Comparison of ENCODE assay signal across 1 cellular context in the genomic region with DNA sequence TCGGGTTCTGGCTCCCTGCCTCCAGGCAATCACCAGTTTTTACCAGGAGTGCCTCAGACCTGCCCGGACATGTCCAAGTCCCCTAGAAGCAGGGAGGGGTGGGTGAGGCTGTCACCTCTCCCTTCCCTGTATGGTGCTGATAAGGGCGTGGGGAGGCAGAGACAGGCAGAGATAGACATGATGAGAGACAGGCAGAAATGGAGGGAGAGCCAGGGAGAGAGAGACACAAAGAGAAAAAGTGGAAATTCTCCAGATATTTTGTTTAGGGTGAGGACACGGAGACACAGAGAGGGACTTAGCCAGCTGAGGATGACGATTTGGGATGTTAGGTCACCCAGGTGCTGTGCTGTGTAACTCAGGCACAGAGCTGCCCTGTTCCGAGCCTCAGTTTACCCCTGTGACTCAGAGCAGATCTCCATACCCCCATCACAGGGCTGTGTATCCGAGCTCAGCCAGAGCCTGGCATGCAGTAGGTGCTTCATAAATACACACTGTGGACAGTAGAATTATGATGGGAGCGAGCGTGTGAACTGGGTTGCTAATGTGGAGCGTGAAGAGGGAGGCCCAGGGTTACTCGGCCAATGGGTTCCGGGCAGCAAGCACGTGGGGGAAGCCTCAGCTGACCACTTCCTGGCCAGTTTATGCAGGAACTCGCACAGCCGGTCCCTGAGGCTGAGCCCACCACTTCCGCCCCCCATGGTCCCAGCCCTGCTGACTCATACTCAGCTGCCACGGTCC.
TF ChIP-seq lines count a peak whose summit lies in the region.

No MANE protein-coding gene starts in this region.

TF ChIP-seq in K562, 482 proteins besides CTCF, POLR2A, EP300 and RAD21 (continued from another document and continues in another):
- TF ChIP-seq ZNF398 (CRISPR knock-in tag; IDR thresholded peaks at IDR 0.05), result no peak
- peak; percentile 99 for TF ChIP-seq BCOR (IDR thresholded peaks at IDR 0.05)
- TF ChIP-seq U2AF1 (optimal IDR thresholded peaks at IDR 0.05; ENCODE audit: low read depth, low read length), result no peak
- TF ChIP-seq MYNN (IDR thresholded peaks at IDR 0.05), result peak; percentile 89
- no peak for TF ChIP-seq MYNN (CRISPR knock-in tag; IDR thresholded peaks at IDR 0.05)
- TF ChIP-seq, protein P1, sequence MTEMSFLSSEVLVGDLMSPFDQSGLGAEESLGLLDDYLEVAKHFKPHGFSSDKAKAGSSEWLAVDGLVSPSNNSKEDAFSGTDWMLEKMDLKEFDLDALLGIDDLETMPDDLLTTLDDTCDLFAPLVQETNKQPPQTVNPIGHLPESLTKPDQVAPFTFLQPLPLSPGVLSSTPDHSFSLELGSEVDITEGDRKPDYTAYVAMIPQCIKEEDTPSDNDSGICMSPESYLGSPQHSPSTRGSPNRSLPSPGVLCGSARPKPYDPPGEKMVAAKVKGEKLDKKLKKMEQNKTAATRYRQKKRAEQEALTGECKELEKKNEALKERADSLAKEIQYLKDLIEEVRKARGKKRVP (CRISPR knock-in tag; IDR thresholded peaks at IDR 0.05), result no peak
- TF ChIP-seq, protein P2, sequence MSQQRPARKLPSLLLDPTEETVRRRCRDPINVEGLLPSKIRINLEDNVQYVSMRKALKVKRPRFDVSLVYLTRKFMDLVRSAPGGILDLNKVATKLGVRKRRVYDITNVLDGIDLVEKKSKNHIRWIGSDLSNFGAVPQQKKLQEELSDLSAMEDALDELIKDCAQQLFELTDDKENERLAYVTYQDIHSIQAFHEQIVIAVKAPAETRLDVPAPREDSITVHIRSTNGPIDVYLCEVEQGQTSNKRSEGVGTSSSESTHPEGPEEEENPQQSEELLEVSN (IDR thresholded peaks at IDR 0.05; ENCODE audit: borderline replicate concordance in 1 of 2, extremely low read depth in 1 of 2, insufficient read depth in 1 of 2, insufficient read length in 1 of 2, low read depth in 1 of 2, low read length in 1 of 2, poor library complexity in 1 of 2, severe bottlenecking in 1 of 2), result peak; percentile 87 to 92
- TF ChIP-seq ZNF766 (CRISPR knock-in tag; conservative IDR thresholded peaks at IDR 0.05), result 0 out of 2 replicates have a peak, but pooled peaks have one; percentile 90
- no peak for TF ChIP-seq ZNF780A (CRISPR knock-in tag; IDR thresholded peaks at IDR 0.05)
- TF ChIP-seq ZNF41 (CRISPR knock-in tag; conservative IDR thresholded peaks at IDR 0.05), result 0 out of 2 replicates have a peak, but pooled peaks have one; percentile 6
- TF ChIP-seq MIER1 (IDR thresholded peaks at IDR 0.05; ENCODE audit: low read depth), result 0 out of 2 replicates have a peak, but pooled peaks have one; percentile 53
- TF ChIP-seq EGR1 (conservative IDR thresholded peaks at IDR 0.05), result peak; percentile 84
- no peak for TF ChIP-seq ZNF174 (CRISPR knock-in tag; IDR thresholded peaks at IDR 0.05)
- TF ChIP-seq, protein P3, sequence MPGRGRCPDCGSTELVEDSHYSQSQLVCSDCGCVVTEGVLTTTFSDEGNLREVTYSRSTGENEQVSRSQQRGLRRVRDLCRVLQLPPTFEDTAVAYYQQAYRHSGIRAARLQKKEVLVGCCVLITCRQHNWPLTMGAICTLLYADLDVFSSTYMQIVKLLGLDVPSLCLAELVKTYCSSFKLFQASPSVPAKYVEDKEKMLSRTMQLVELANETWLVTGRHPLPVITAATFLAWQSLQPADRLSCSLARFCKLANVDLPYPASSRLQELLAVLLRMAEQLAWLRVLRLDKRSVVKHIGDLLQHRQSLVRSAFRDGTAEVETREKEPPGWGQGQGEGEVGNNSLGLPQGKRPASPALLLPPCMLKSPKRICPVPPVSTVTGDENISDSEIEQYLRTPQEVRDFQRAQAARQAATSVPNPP (IDR thresholded peaks at IDR 0.05; ENCODE audit: borderline replicate concordance, insufficient read depth, insufficient read length), result no peak
- TF ChIP-seq CCNT2 (IDR thresholded peaks at IDR 0.05; ENCODE audit: borderline replicate concordance, extremely low read depth, insufficient read length, low read depth, low read length), result peak; percentile 84
- TF ChIP-seq, protein P4, sequence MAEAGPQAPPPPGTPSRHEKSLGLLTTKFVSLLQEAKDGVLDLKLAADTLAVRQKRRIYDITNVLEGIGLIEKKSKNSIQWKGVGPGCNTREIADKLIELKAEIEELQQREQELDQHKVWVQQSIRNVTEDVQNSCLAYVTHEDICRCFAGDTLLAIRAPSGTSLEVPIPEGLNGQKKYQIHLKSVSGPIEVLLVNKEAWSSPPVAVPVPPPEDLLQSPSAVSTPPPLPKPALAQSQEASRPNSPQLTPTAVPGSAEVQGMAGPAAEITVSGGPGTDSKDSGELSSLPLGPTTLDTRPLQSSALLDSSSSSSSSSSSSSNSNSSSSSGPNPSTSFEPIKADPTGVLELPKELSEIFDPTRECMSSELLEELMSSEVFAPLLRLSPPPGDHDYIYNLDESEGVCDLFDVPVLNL (CRISPR knock-in tag; IDR thresholded peaks at IDR 0.05; ENCODE audit: low read depth), result no peak
- 0 out of 2 replicates have a peak, but pooled peaks have one; percentile 6 for TF ChIP-seq ZNF449 (CRISPR knock-in tag; IDR thresholded peaks at IDR 0.05)
- peak; percentile 95 for TF ChIP-seq ZNF395 (CRISPR knock-in tag; IDR thresholded peaks at IDR 0.05)
- TF ChIP-seq FOXK2 (conservative IDR thresholded peaks at IDR 0.05 in 1 of 2, IDR thresholded peaks at IDR 0.05 in 1 of 2; ENCODE audit: low read depth in 2 of 2), result peak; percentile 53 to 80
- TF ChIP-seq TFAM (CRISPR knock-in tag; conservative IDR thresholded peaks at IDR 0.05), result no peak
- no peak for TF ChIP-seq NFIX (CRISPR knock-in tag; IDR thresholded peaks at IDR 0.05; ENCODE audit: low read depth)
- no peak for TF ChIP-seq ZNF444 (CRISPR knock-in tag; IDR thresholded peaks at IDR 0.05)
- TF ChIP-seq CBFB (CRISPR knock-in tag; IDR thresholded peaks at IDR 0.05), result peak; percentile 93
- TF ChIP-seq RBFOX2 (IDR thresholded peaks at IDR 0.05; ENCODE audit: low read depth, low read length), result peak; percentile 81
- no peak for TF ChIP-seq ZSCAN32 (CRISPR knock-in tag; IDR thresholded peaks at IDR 0.05)
- TF ChIP-seq LARP7 (IDR thresholded peaks at IDR 0.05), result no peak
- TF ChIP-seq PTBP1 (IDR thresholded peaks at IDR 0.05; ENCODE audit: low read depth, low read length), result no peak; the same call in 1 of the 2 replicates
- no peak; the same call in 1 of the 2 replicates for TF ChIP-seq CHAMP1 (IDR thresholded peaks at IDR 0.05)
- peak; percentile 81 for TF ChIP-seq ZNF316 (IDR thresholded peaks at IDR 0.05)
- TF ChIP-seq, protein P5, sequence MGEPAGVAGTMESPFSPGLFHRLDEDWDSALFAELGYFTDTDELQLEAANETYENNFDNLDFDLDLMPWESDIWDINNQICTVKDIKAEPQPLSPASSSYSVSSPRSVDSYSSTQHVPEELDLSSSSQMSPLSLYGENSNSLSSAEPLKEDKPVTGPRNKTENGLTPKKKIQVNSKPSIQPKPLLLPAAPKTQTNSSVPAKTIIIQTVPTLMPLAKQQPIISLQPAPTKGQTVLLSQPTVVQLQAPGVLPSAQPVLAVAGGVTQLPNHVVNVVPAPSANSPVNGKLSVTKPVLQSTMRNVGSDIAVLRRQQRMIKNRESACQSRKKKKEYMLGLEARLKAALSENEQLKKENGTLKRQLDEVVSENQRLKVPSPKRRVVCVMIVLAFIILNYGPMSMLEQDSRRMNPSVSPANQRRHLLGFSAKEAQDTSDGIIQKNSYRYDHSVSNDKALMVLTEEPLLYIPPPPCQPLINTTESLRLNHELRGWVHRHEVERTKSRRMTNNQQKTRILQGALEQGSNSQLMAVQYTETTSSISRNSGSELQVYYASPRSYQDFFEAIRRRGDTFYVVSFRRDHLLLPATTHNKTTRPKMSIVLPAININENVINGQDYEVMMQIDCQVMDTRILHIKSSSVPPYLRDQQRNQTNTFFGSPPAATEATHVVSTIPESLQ (CRISPR knock-in tag; IDR thresholded peaks at IDR 0.05), result peak; percentile 84; the same call in 1 of the 2 replicates
- no peak for TF ChIP-seq DACH1 (IDR thresholded peaks at IDR 0.05; ENCODE audit: partially characterized antibody)
- peak; percentile 39 for TF ChIP-seq NFYB (IDR thresholded peaks at IDR 0.05; ENCODE audit: extremely low read depth, insufficient read length)
- no peak for TF ChIP-seq RBM39 (optimal IDR thresholded peaks at IDR 0.05; ENCODE audit: low read depth, low read length)
- TF ChIP-seq MITF (IDR thresholded peaks at IDR 0.05), result peak; percentile 97
- no peak for TF ChIP-seq ZNF586 (CRISPR knock-in tag; conservative IDR thresholded peaks at IDR 0.05)
- no peak for TF ChIP-seq CBX8 (IDR thresholded peaks at IDR 0.05; ENCODE audit: borderline replicate concordance, extremely low read depth, low read depth, low read length, poor library complexity, severe bottlenecking)
- TF ChIP-seq ATF7 (IDR thresholded peaks at IDR 0.05), result peak; percentile 73; the same call in 1 of the 2 replicates
- TF ChIP-seq HMG20A (CRISPR knock-in tag; conservative IDR thresholded peaks at IDR 0.05), result no peak
- TF ChIP-seq STAT6 (CRISPR knock-in tag; IDR thresholded peaks at IDR 0.05), result 0 out of 2 replicates have a peak, but pooled peaks have one; percentile 78
- TF ChIP-seq NEUROD1 (IDR thresholded peaks at IDR 0.05; ENCODE audit: borderline replicate concordance, low read depth, low read length, partially characterized antibody), result peak; percentile 80
